Comparison of ENCODE assay signal across 29 cellular contexts in genomic region chr13:95112883-95113282, GRCh38.
"Had no signal": no experiment of that assay in that cellular context is flagged by ENCODE, and none has a peak within 500 bp of the region (broad histone marks: within the 10 kb centered on the region; RNA-seq: fewer than 3 reads in every experiment).

No MANE protein-coding gene starts in this region.

- ATAC-seq: activated T-helper 17 cell treated with anti-CD3 and anti-CD28 coated beads, Interleukin-2, amount 50 U/mL, for 72 hours; T-helper 17 cell had no signal

- H3K27me3 Mint-ChIP-seq: activated CD4-positive, alpha-beta memory T cell treated with anti-CD3 and anti-CD28 coated beads for 36 hours; activated CD4-positive, alpha-beta T cell treated with anti-CD3 and anti-CD28 coated beads, Interleukin-2, amount 10 ng/mL, durations not matched to agents 7 days and 5 days; activated naive CD8-positive, alpha-beta T cell; activated T-helper 17 cell treated with anti-CD3 and anti-CD28 coated beads, Interleukin-2, amount 50 U/mL, for 72 hours; brain; IgD-negative memory B cell; T-helper 17 cell had no signal

- H3K4me1 ChIP-seq: Peyer's patch, SJSA1 had no signal

- H3K9me3 ChIP-seq: Peyer's patch, SJSA1 had no signal

- H3K4me3 ChIP-seq: Peyer's patch, SJSA1 had no signal

- H3K27ac Mint-ChIP-seq: activated CD4-positive, alpha-beta memory T cell treated with anti-CD3 and anti-CD28 coated beads for 36 hours; activated CD4-positive, alpha-beta T cell treated with anti-CD3 and anti-CD28 coated beads, Interleukin-2, amount 10 ng/mL, durations not matched to agents 7 days and 5 days; activated naive CD4-positive, alpha-beta T cell treated with anti-CD3 and anti-CD28 coated beads for 36 hours; activated naive CD8-positive, alpha-beta T cell; activated T-helper 17 cell treated with anti-CD3 and anti-CD28 coated beads, Interleukin-2, amount 50 U/mL, for 72 hours; brain; IgD-negative memory B cell; T-helper 17 cell had no signal

- H3K4me3 Mint-ChIP-seq: activated CD4-positive, alpha-beta memory T cell treated with anti-CD3 and anti-CD28 coated beads for 36 hours; activated CD4-positive, alpha-beta T cell treated with anti-CD3 and anti-CD28 coated beads, Interleukin-2, amount 10 ng/mL, durations not matched to agents 7 days and 5 days; activated naive CD4-positive, alpha-beta T cell treated with anti-CD3 and anti-CD28 coated beads for 36 hours; activated naive CD8-positive, alpha-beta T cell; activated T-helper 17 cell treated with anti-CD3 and anti-CD28 coated beads, Interleukin-2, amount 50 U/mL, for 72 hours; brain; IgD-negative memory B cell; T-helper 17 cell had no signal

- H3K36me3 ChIP-seq: Peyer's patch, SJSA1 had no signal

- H3K9me3 Mint-ChIP-seq: activated CD4-positive, alpha-beta memory T cell treated with anti-CD3 and anti-CD28 coated beads for 36 hours had no signal

- H3K4me1 Mint-ChIP-seq: activated CD4-positive, alpha-beta T cell treated with anti-CD3 and anti-CD28 coated beads, Interleukin-2, amount 10 ng/mL, durations not matched to agents 7 days and 5 days; activated T-helper 17 cell treated with anti-CD3 and anti-CD28 coated beads, Interleukin-2, amount 50 U/mL, for 72 hours; T-helper 17 cell had no signal

- H3K27ac ChIP-seq: Peyer's patch, SJSA1 had no signal

- H3K27me3 ChIP-seq: Peyer's patch, SJSA1 had no signal

- DNase-seq: activated CD4-positive, alpha-beta memory T cell treated with anti-CD3 and anti-CD28 coated beads for 36 hours; activated CD4-positive, alpha-beta T cell treated with anti-CD3 and anti-CD28 coated beads, Interleukin-2, amount 10 ng/mL, durations not matched to agents 7 days and 5 days; activated CD4-positive, CD25-positive, alpha-beta regulatory T cell; activated CD8-positive, alpha-beta memory T cell treated with anti-CD3 and anti-CD28 coated beads for 24 hours; activated gamma-delta T cell; activated naive CD4-positive, alpha-beta T cell treated with anti-CD3 and anti-CD28 coated beads for 36 hours; activated T-cell treated with anti-CD3 and anti-CD28 coated beads, Interleukin-2, amount 50 U/mL, for 48 hours; amygdala; KG1; MV-4-11; NCI-H1092 treated with DMSO at 0.1 percent for 48 hours; NCI-H1417 treated with DMSO at 0.1 percent for 48 hours; NCI-H1694; NCI-H2029; NCI-H2107; NCI-H2171 treated with DMSO at 0.1 percent for 48 hours; NCI-H345; NCI-H510A; NCI-H526 treated with DMSO at 0.1 percent for 48 hours; NCI-H82; Peyer's patch; SHP77; T-helper 17 cell; T-helper 9 cell had no signal
